8 cellular contexts compared by ENCODE assay signal in genomic region chr19:15551183-15552004, GRCh38. TPM values are rescaled to one million over a fixed set of nuclear protein-coding genes. Genes with fewer than 3 reads are reported as not detected.
DNase-seq lines count a peak whose midpoint lies in the region; ATAC-seq and TF ChIP-seq lines count a peak whose summit lies in the region.

No MANE protein-coding gene starts in this region.

- ATAC-seq in aorta (ENCODE audit: low FRiP score) (no peak), HG03342 (IDR thresholded peaks at IDR 0.05; ENCODE audit: unreplicated experiment) (no peak)

- H3K4me3 ChIP-seq in HAP-1 (peak overlapping the region; percentile 26), retinal pigment epithelial cell (ENCODE audit: low read length) (peak overlapping the region; percentile 4), aorta (ENCODE audit: low read length in 2 of 2) (no peak overlapping the region)
- peak overlapping the region; percentile 73 for H3K4me3 ChIP-seq in effector memory CD4-positive, alpha-beta T cell (ENCODE audit: insufficient read depth, low read depth, low read length, poor library complexity, severe bottlenecking)

- no peaks in the 10 kb centered on the region for H3K36me3 ChIP-seq in HAP-1 (replicated peaks)
- no peaks in the 10 kb centered on the region for H3K36me3 ChIP-seq in effector memory CD4-positive, alpha-beta T cell (ENCODE audit: control insufficient read depth, insufficient read depth, low read length)
- H3K36me3 ChIP-seq in aorta (ENCODE audit: control insufficient read depth in 1 of 2, insufficient read depth in 2 of 2, low read length in 1 of 2): no peaks in the 10 kb centered on the region

- H3K9me3 ChIP-seq in HAP-1 (no peaks in the 10 kb centered on the region), aorta (ENCODE audit: control insufficient read depth, low read length) (no peaks in the 10 kb centered on the region)
- H3K9me3 ChIP-seq in effector memory CD4-positive, alpha-beta T cell (ENCODE audit: control insufficient read depth, low read length): no peaks in the 10 kb centered on the region

- DNase-seq in HAP-1 (ENCODE audit: low spot score in 2 of 2) (peak; percentile 4 to 82), retinal pigment epithelial cell (ENCODE audit: low read depth) (no peak), aorta (peak; percentile 57 to 78), DMS79 (lab: John Stamatoyannopoulos, UW) (no peak)
- DNase-seq in activated CD4-positive, alpha-beta T cell treated with anti-CD3 and anti-CD28 coated beads for 48 hours: peak; percentile 81
- DNase-seq in effector memory CD4-positive, alpha-beta T cell: peak; percentile 56 to 69 (median 63)

- no peak overlapping the region for H3K27ac ChIP-seq in 22Rv1
- H3K27ac ChIP-seq in effector memory CD4-positive, alpha-beta T cell (ENCODE audit: insufficient read depth, low read length, poor library complexity, severe bottlenecking): peak overlapping the region; percentile 49
- H3K27ac ChIP-seq in aorta (ENCODE audit: low read depth in 1 of 2, low read length in 2 of 2): no peak overlapping the region

- in situ Hi-C loops in HAP-1 (cut with MboI; ENCODE audit: low sequenced_read_pairs): loop anchor here (10.0 kb wide), 1 partner anchor 287 kb away; no protein-coding TSS in a partner anchor

- H3K27me3 ChIP-seq in HAP-1 (ENCODE audit: low read depth): no peaks in the 10 kb centered on the region
- H3K27me3 ChIP-seq in effector memory CD4-positive, alpha-beta T cell (replicated peaks; ENCODE audit: control insufficient read depth, insufficient read depth, low read length, poor library complexity, severe bottlenecking): no peaks in the 10 kb centered on the region
- H3K27me3 ChIP-seq in aorta (ENCODE audit: control insufficient read depth in 1 of 2, insufficient read depth in 2 of 2, low read length in 1 of 2): no peaks in the 10 kb centered on the region

- H3K4me1 ChIP-seq in HAP-1 (peaks cover 6% of the 10 kb centered on the region; the same call in 1 of the 2 replicates), aorta (ENCODE audit: control insufficient read depth in 1 of 2, insufficient read depth in 2 of 2, low read length in 2 of 2) (no peaks in the 10 kb centered on the region)
- H3K4me1 ChIP-seq in effector memory CD4-positive, alpha-beta T cell (ENCODE audit: control insufficient read depth, insufficient read depth, low read length, poor library complexity, severe bottlenecking): peaks cover 15% of the 10 kb centered on the region

- intact Hi-C loops in aorta (cut with DNase I): loop anchor here (5.0 to 10.0 kb wide), 3 partner anchors 89 to 127 kb away; partner anchors contain the start of gene RASAL3 (in 1 of the 2)

- WGBS in aorta, 2 donors: 1 to 3% methylated on average over 35 to 41 of the region's 41 CpGs

- peak; percentile 33 for TF ChIP-seq CTCF in 22Rv1 (IDR thresholded peaks at IDR 0.05)
- no peak for TF ChIP-seq CTCF in retinal pigment epithelial cell (conservative IDR thresholded peaks at IDR 0.05; ENCODE audit: low read depth, low read length)

RNA-seq across cellular contexts. Expression of gene CYP4F22, which starts 43.1 kb away (rescaled TPM):
- not detected for total RNA-seq in aorta
- polyA plus RNA-seq in aorta: not detected

Comparison
In these comparisons a context has a peak if more than half of its experiments do, and no peak if none do; other contexts are left out.
1. DNase-seq: peak in HAP-1 (2 of 2), activated CD4-positive, alpha-beta T cell treated with anti-CD3 and anti-CD28 coated beads for 48 hours (single experiment), effector memory CD4-positive, alpha-beta T cell (3 of 3) and aorta (2 of 2); none in retinal pigment epithelial cell (single experiment) and DMS79 (single experiment).
2. H3K4me3 ChIP-seq: peak in HAP-1 (single experiment), effector memory CD4-positive, alpha-beta T cell (single experiment) and retinal pigment epithelial cell (single experiment); none in aorta (0 of 2).